In genomic region chr18:46916551-46917107, GRCh38 we compare ENCODE assay signal across 8 cellular contexts. TPM values are rescaled to one million over a fixed set of nuclear protein-coding genes. Genes with fewer than 3 reads are reported as not detected.
DNase-seq lines count a peak whose midpoint lies in the region; ATAC-seq and TF ChIP-seq lines count a peak whose summit lies in the region.

No MANE protein-coding gene starts in this region.

- H3K27ac Mint-ChIP-seq in HFFc6: peak overlapping the region; percentile 67
- peak overlapping the region; percentile 76 for H3K27ac Mint-ChIP-seq in activated naive CD8-positive, alpha-beta T cell treated with anti-CD3 and anti-CD28 coated beads, Interleukin-2, amount 10 ng/mL, durations not matched to agents 7 days and 5 days

- under 1% methylated on average over 21 of the region's 21 CpGs for WGBS in right cardiac atrium

- peak overlapping the region; percentile 94 for H3K4me3 Mint-ChIP-seq in HFFc6
- H3K4me3 Mint-ChIP-seq in activated naive CD8-positive, alpha-beta T cell treated with anti-CD3 and anti-CD28 coated beads, Interleukin-2, amount 10 ng/mL, durations not matched to agents 7 days and 5 days: peak overlapping the region; percentile 92

- H3K27me3 ChIP-seq in right cardiac atrium (ENCODE audit: control insufficient read depth, insufficient read depth) (no peaks in the 10 kb centered on the region), rectal smooth muscle tissue (ENCODE audit: control insufficient read depth, insufficient read depth, low read length) (no peaks in the 10 kb centered on the region)

- intact Hi-C loops in right cardiac atrium (cut with DNase I): no loop called here

- no peaks in the 10 kb centered on the region for H3K36me3 ChIP-seq in rectal smooth muscle tissue (ENCODE audit: control insufficient read depth, insufficient read depth, low read length)

- no peaks in the 10 kb centered on the region for H3K9me3 ChIP-seq in right cardiac atrium (ENCODE audit: control insufficient read depth, low read length)

- peaks cover 36% of the 10 kb centered on the region for H3K4me1 Mint-ChIP-seq in HFFc6 (ENCODE audit: low read depth)
- peaks cover 28% of the 10 kb centered on the region for H3K4me1 Mint-ChIP-seq in activated naive CD8-positive, alpha-beta T cell treated with anti-CD3 and anti-CD28 coated beads, Interleukin-2, amount 10 ng/mL, durations not matched to agents 7 days and 5 days

- H3K27ac ChIP-seq in right cardiac atrium (ENCODE audit: low read length) (peak overlapping the region; percentile 69), rectal smooth muscle tissue (ENCODE audit: low read depth, low read length) (peak overlapping the region; percentile 96)

- ATAC-seq in activated naive CD8-positive, alpha-beta T cell treated with anti-CD3 and anti-CD28 coated beads, Interleukin-2, amount 10 ng/mL, durations not matched to agents 7 days and 5 days (ENCODE audit: low read depth): peak; percentile 35
- ATAC-seq in right cardiac atrium (no peak), HG03159 (IDR thresholded peaks at IDR 0.05; ENCODE audit: unreplicated experiment) (no peak)

- no peaks in the 10 kb centered on the region for H3K36me3 Mint-ChIP-seq in HFFc6 (ENCODE audit: low read depth)
- H3K36me3 Mint-ChIP-seq in activated naive CD8-positive, alpha-beta T cell treated with anti-CD3 and anti-CD28 coated beads, Interleukin-2, amount 10 ng/mL, durations not matched to agents 7 days and 5 days: no peaks in the 10 kb centered on the region

- H3K4me3 ChIP-seq in right cardiac atrium (ENCODE audit: low read length) (peak overlapping the region; percentile 66), rectal smooth muscle tissue (ENCODE audit: low read length) (peak overlapping the region; percentile 65)

- no peak for TF ChIP-seq CTCF in HFFc6 (IDR thresholded peaks at IDR 0.05)

- DNase-seq in SIG-M5 treated with dmso at 0.1 percent for 504 hours (lab: John Stamatoyannopoulos, UW; ENCODE audit: unreplicated experiment): peak; percentile 48
- no peak for DNase-seq in SIG-M5 (lab: John Stamatoyannopoulos, UW)
- peak; percentile 16 for DNase-seq in HFFc6
- peak; percentile 61 for DNase-seq in NCI-H82 (lab: John Stamatoyannopoulos, UW)
- DNase-seq in activated naive CD8-positive, alpha-beta T cell treated with anti-CD3 and anti-CD28 coated beads, Interleukin-2, amount 10 ng/mL, durations not matched to agents 7 days and 5 days: no peak
- no peak for DNase-seq in right cardiac atrium

- POLR2A ChIA-PET in activated naive CD8-positive, alpha-beta T cell treated with anti-CD3 and anti-CD28 coated beads, Interleukin-2, amount 10 ng/mL, durations not matched to agents 7 days and 5 days (lab: Charles Lee): interaction anchor here (1.0 to 1.4 kb wide), 4 partner anchors 14 to 159 kb away, joined by 3 to 5 read pairs (median 4); no protein-coding TSS in a partner anchor

- no peak overlapping the region for H3K9ac ChIP-seq in rectal smooth muscle tissue (ENCODE audit: low read length)

- no peaks in the 10 kb centered on the region for H3K9me3 Mint-ChIP-seq in HFFc6
- H3K9me3 Mint-ChIP-seq in activated naive CD8-positive, alpha-beta T cell treated with anti-CD3 and anti-CD28 coated beads, Interleukin-2, amount 10 ng/mL, durations not matched to agents 7 days and 5 days: no peaks in the 10 kb centered on the region

- H3K27me3 Mint-ChIP-seq in HFFc6 (ENCODE audit: insufficient read depth): peaks cover 2% of the 10 kb centered on the region; the same call in 1 of the 2 replicates
- no peaks in the 10 kb centered on the region for H3K27me3 Mint-ChIP-seq in activated naive CD8-positive, alpha-beta T cell treated with anti-CD3 and anti-CD28 coated beads, Interleukin-2, amount 10 ng/mL, durations not matched to agents 7 days and 5 days

- H3K4me1 ChIP-seq in right cardiac atrium (ENCODE audit: control insufficient read depth, insufficient read depth, low read length) (peaks cover 2% of the 10 kb centered on the region), rectal smooth muscle tissue (ENCODE audit: control insufficient read depth, insufficient read depth, low read length) (peaks cover 8% of the 10 kb centered on the region)

RNA-seq across cellular contexts. Expression of gene PIAS2, which starts 0.7 kb away (rescaled TPM):
- 10 to 100 TPM; 23.2 to 26.2 (median 23.9) TPM for total RNA-seq in HFFc6 (2021; fragmentation: NEBNext Ultra II Directional; extraction: Animal tissue kit (Norgen Biotek cat#: 25700))
- 10 to 100 TPM; 34.4 to 34.6 TPM for total RNA-seq in activated naive CD8-positive, alpha-beta T cell treated with anti-CD3 and anti-CD28 coated beads, Interleukin-2, amount 10 ng/mL, durations not matched to agents 7 days and 5 days
- 10 to 100 TPM; 35.7 to 44.0 (median 42.1) TPM for total RNA-seq in right cardiac atrium
- polyA plus RNA-seq in right cardiac atrium: 7.7 TPM

RNA-seq across cellular contexts. Expression of gene KATNAL2, which starts 0.8 kb away (rescaled TPM):
- total RNA-seq in HFFc6 (2021; fragmentation: NEBNext Ultra II Directional; extraction: Animal tissue kit (Norgen Biotek cat#: 25700)): under 1 TPM; 0.38 to 0.92 (median 0.66) TPM
- total RNA-seq in activated naive CD8-positive, alpha-beta T cell treated with anti-CD3 and anti-CD28 coated beads, Interleukin-2, amount 10 ng/mL, durations not matched to agents 7 days and 5 days: under 1 TPM; 0.43 to 0.58 TPM
- 1 to 10 TPM; 5.2 to 7.0 (median 6.3) TPM for total RNA-seq in right cardiac atrium
- 5.0 TPM for polyA plus RNA-seq in right cardiac atrium

Comparison
In these comparisons a context has a peak if more than half of its experiments do, and no peak if none do; other contexts are left out.
1. DNase-seq: peak in SIG-M5 treated with dmso at 0.1 percent for 504 hours (single experiment), HFFc6 (single experiment) and NCI-H82 (single experiment); none in SIG-M5 (single experiment), activated naive CD8-positive, alpha-beta T cell treated with anti-CD3 and anti-CD28 coated beads, Interleukin-2, amount 10 ng/mL, durations not matched to agents 7 days and 5 days (single experiment) and right cardiac atrium (0 of 3).